9 cellular contexts compared by ENCODE assay signal in the genomic region with DNA sequence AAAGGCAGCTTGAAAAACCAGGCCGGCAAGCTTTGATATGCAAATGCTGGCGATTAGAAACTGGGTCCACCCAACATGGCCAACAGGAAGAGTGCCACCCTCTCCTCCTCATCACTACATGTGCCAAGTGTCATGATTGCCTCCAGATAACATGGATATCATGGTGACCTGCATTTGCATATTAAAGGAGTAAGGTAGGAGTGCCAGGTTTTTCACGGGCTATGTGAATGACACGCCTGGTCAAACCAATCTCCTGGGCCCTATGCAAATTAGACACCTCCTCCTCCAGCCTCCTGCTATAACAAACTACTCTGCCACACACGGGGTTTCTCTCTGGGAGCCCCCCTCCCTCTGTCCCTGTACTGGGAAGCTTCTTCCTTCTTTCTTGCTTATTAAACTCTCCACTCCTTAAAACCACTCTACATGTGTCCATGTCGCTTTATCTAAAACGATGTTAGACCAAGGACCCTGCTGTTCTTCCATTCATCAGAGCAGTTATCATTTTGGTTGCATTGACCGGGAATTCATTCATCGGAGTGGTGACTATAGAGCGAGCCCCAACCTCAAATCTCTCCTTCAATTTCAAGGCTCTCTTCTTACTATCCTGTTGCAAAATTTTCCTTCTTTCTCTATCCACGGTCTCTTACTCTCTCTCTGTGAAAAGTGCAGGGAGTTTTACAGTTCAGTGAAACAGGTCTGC. TPM values are rescaled to one million over a fixed set of nuclear protein-coding genes. Genes with fewer than 3 reads are reported as not detected.
DNase-seq lines count a peak whose midpoint lies in the region; ATAC-seq and TF ChIP-seq lines count a peak whose summit lies in the region.
"Had no signal": no experiment of that assay in that cellular context is flagged by ENCODE, and none has a peak within 500 bp of the region (broad histone marks: within the 10 kb centered on the region; RNA-seq: fewer than 3 reads in every experiment).

No MANE protein-coding gene starts in this region.

- no peak overlapping the region for H3K27ac Mint-ChIP-seq in activated naive CD8-positive, alpha-beta T cell treated with anti-CD3 and anti-CD28 coated beads, Interleukin-2, amount 10 ng/mL, durations not matched to agents 7 days and 5 days

- H3K27me3 Mint-ChIP-seq in activated naive CD8-positive, alpha-beta T cell treated with anti-CD3 and anti-CD28 coated beads, Interleukin-2, amount 10 ng/mL, durations not matched to agents 7 days and 5 days = peaks cover 6% of the 10 kb centered on the region

- ATAC-seq in HG02981 (IDR thresholded peaks at IDR 0.05; ENCODE audit: unreplicated experiment) (peak; percentile 17), lower lobe of right lung (peak; percentile 39 to 42)
- no peak for ATAC-seq in activated naive CD8-positive, alpha-beta T cell treated with anti-CD3 and anti-CD28 coated beads, Interleukin-2, amount 10 ng/mL, durations not matched to agents 7 days and 5 days (ENCODE audit: low read depth)

- H3K9me3 Mint-ChIP-seq in activated naive CD8-positive, alpha-beta T cell treated with anti-CD3 and anti-CD28 coated beads, Interleukin-2, amount 10 ng/mL, durations not matched to agents 7 days and 5 days = no peaks in the 10 kb centered on the region

- H3K4me3 ChIP-seq in BLaER1 = no peak overlapping the region
- H3K4me3 ChIP-seq in lower lobe of right lung = no peak overlapping the region
- H3K4me3 ChIP-seq in esophagus muscularis mucosa = peak overlapping the region in 2 of 4 donors; percentile 2 to 10

- intact Hi-C loops in lower lobe of right lung (cut with DNase I) (no loop called here), esophagus muscularis mucosa (cut with DNase I) (loop anchor here (2.0 kb wide), 1 partner anchor 417 kb away; no protein-coding TSS in a partner anchor)

- TF ChIP-seq POLR2A in esophagus muscularis mucosa (IDR thresholded peaks at IDR 0.05; ENCODE audit: low read depth) = no peak

- POLR2A ChIA-PET in activated naive CD8-positive, alpha-beta T cell treated with anti-CD3 and anti-CD28 coated beads, Interleukin-2, amount 10 ng/mL, durations not matched to agents 7 days and 5 days (lab: Charles Lee) = interaction anchor here (0.6 to 1.4 kb wide), 2 partner anchors 196 to 620 kb away, joined by 3 to 6 read pairs; a partner anchor contains a TSS
- POLR2A ChIA-PET in GM10248 (lab: Yijun Ruan, JAX) = no interaction called here

- H3K27ac ChIP-seq in BLaER1 (no peak overlapping the region), lower lobe of right lung (no peak overlapping the region), esophagus muscularis mucosa (replicated peaks in 1 of 4) (no peak overlapping the region)

- WGBS in esophagus muscularis mucosa = 21% methylated on average over 11 of the region's 11 CpGs

- H3K9me3 ChIP-seq in BLaER1 (no peaks in the 10 kb centered on the region), lower lobe of right lung (no peaks in the 10 kb centered on the region), esophagus muscularis mucosa (no peaks in the 10 kb centered on the region)

- TF ChIP-seq CTCF in lower lobe of right lung (IDR thresholded peaks at IDR 0.05) (no peak), GM10248 (IDR thresholded peaks at IDR 0.05; ENCODE audit: control extremely low read depth, extremely low read depth, low read depth, missing control alignments) (no peak), esophagus muscularis mucosa (IDR thresholded peaks at IDR 0.05) (no peak)

- H3K4me3 Mint-ChIP-seq in activated naive CD8-positive, alpha-beta T cell treated with anti-CD3 and anti-CD28 coated beads, Interleukin-2, amount 10 ng/mL, durations not matched to agents 7 days and 5 days = peak overlapping the region; percentile 78

- TF ChIP-seq EP300 in esophagus muscularis mucosa (IDR thresholded peaks at IDR 0.05) = no peak

- no peaks in the 10 kb centered on the region for H4K20me1 ChIP-seq in BLaER1

- H3K4me1 Mint-ChIP-seq in activated naive CD8-positive, alpha-beta T cell treated with anti-CD3 and anti-CD28 coated beads, Interleukin-2, amount 10 ng/mL, durations not matched to agents 7 days and 5 days = peaks cover 22% of the 10 kb centered on the region

- CTCF ChIA-PET in GM10248 (lab: Yijun Ruan, JAX) = interaction anchor here (0.9 to 8.2 kb wide), 13 partner anchors 12 to 429 kb away, joined by 3 to 68 read pairs (median 4); no protein-coding TSS in a partner anchor

- no peaks in the 10 kb centered on the region for H3K36me3 ChIP-seq in BLaER1
- no peaks in the 10 kb centered on the region for H3K36me3 ChIP-seq in lower lobe of right lung
- no peaks in the 10 kb centered on the region for H3K36me3 ChIP-seq in esophagus muscularis mucosa

- H3K27me3 ChIP-seq in BLaER1 (peaks cover 25% of the 10 kb centered on the region), lower lobe of right lung (ENCODE audit: low read depth) (peaks cover 3% of the 10 kb centered on the region), esophagus muscularis mucosa (peaks cover 0 to 10% (median 0%) of the 10 kb centered on the region in 4 donors)

- H3K4me2 ChIP-seq in BLaER1 = peak overlapping the region; percentile 11; the same call in 1 of the 2 replicates

- DNase-seq in activated naive CD8-positive, alpha-beta T cell treated with anti-CD3 and anti-CD28 coated beads, Interleukin-2, amount 10 ng/mL, durations not matched to agents 7 days and 5 days = no peak
- DNase-seq in lower lobe of right lung (no peak), NCI-H2081 treated with DMSO at 0.1 percent for 48 hours (lab: John Stamatoyannopoulos, UW) (no peak), GM10248 (ENCODE audit: extremely low spot score) (no peak), cortex of kidney (lab: John Stamatoyannopoulos, UW) (no peak), esophagus muscularis mucosa (ENCODE audit: extremely low spot score) (no peak)

- H3K36me3 Mint-ChIP-seq in activated naive CD8-positive, alpha-beta T cell treated with anti-CD3 and anti-CD28 coated beads, Interleukin-2, amount 10 ng/mL, durations not matched to agents 7 days and 5 days = no peaks in the 10 kb centered on the region

- H3K9ac ChIP-seq in BLaER1 = no peak overlapping the region

- H3K4me1 ChIP-seq in BLaER1 = 0 out of 2 replicates have a peak, but pooled peaks cover 12% of the 10 kb centered on the region
- peaks cover 6% of the 10 kb centered on the region for H3K4me1 ChIP-seq in lower lobe of right lung
- H3K4me1 ChIP-seq in esophagus muscularis mucosa = peaks cover 0 to 15% (median 8%) of the 10 kb centered on the region in 4 donors

RNA-seq across cellular contexts. Expression of a gene that starts 27.5 kb away (rescaled TPM):
- total RNA-seq in activated naive CD8-positive, alpha-beta T cell treated with anti-CD3 and anti-CD28 coated beads, Interleukin-2, amount 10 ng/mL, durations not matched to agents 7 days and 5 days = not detected
- total RNA-seq in lower lobe of right lung = not detected
- total RNA-seq in esophagus muscularis mucosa = not detected
- total RNA-seq: fibroblast of villous mesenchyme had no signal

RNA-seq across cellular contexts. Expression of a gene that starts 57.4 kb away (rescaled TPM):
- total RNA-seq in activated naive CD8-positive, alpha-beta T cell treated with anti-CD3 and anti-CD28 coated beads, Interleukin-2, amount 10 ng/mL, durations not matched to agents 7 days and 5 days = not detected
- 0.30 TPM for total RNA-seq in lower lobe of right lung
- under 1 TPM in 2 of 4 donors, not detected in 2; 0.26 to 0.40 TPM for total RNA-seq in esophagus muscularis mucosa
- total RNA-seq: fibroblast of villous mesenchyme had no signal
